Comparison of ENCODE assay signal across 2 cellular contexts in the genomic region with DNA sequence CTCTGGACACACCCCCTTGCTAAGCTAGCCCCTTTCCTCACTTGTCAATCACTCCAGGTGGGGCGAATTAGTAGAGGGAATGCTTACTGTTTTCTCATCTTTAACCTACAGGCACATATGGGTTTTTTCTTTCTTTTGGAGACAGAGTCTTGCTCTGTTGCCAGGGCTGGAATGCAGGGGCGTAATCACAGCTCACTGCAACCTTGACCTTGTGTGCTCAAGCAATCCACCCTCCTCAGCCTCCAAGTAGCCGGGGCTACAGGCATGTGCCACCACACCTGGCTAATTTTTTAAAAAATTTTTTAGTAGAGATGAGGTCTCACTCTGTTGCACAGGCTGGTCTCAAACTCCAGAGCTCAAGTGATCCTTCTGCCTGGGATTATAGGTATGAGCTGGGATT.
TF ChIP-seq lines count a peak whose summit lies in the region.

No MANE protein-coding gene starts in this region.

TF ChIP-seq in GM23338, 12 proteins besides CTCF, POLR2A, EP300 and RAD21 (continues in another document):
- TF ChIP-seq, protein P1, sequence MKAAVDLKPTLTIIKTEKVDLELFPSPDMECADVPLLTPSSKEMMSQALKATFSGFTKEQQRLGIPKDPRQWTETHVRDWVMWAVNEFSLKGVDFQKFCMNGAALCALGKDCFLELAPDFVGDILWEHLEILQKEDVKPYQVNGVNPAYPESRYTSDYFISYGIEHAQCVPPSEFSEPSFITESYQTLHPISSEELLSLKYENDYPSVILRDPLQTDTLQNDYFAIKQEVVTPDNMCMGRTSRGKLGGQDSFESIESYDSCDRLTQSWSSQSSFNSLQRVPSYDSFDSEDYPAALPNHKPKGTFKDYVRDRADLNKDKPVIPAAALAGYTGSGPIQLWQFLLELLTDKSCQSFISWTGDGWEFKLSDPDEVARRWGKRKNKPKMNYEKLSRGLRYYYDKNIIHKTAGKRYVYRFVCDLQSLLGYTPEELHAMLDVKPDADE (IDR thresholded peaks at IDR 0.05) = no peak
- TF ChIP-seq, protein P2, sequence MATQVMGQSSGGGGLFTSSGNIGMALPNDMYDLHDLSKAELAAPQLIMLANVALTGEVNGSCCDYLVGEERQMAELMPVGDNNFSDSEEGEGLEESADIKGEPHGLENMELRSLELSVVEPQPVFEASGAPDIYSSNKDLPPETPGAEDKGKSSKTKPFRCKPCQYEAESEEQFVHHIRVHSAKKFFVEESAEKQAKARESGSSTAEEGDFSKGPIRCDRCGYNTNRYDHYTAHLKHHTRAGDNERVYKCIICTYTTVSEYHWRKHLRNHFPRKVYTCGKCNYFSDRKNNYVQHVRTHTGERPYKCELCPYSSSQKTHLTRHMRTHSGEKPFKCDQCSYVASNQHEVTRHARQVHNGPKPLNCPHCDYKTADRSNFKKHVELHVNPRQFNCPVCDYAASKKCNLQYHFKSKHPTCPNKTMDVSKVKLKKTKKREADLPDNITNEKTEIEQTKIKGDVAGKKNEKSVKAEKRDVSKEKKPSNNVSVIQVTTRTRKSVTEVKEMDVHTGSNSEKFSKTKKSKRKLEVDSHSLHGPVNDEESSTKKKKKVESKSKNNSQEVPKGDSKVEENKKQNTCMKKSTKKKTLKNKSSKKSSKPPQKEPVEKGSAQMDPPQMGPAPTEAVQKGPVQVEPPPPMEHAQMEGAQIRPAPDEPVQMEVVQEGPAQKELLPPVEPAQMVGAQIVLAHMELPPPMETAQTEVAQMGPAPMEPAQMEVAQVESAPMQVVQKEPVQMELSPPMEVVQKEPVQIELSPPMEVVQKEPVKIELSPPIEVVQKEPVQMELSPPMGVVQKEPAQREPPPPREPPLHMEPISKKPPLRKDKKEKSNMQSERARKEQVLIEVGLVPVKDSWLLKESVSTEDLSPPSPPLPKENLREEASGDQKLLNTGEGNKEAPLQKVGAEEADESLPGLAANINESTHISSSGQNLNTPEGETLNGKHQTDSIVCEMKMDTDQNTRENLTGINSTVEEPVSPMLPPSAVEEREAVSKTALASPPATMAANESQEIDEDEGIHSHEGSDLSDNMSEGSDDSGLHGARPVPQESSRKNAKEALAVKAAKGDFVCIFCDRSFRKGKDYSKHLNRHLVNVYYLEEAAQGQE (IDR thresholded peaks at IDR 0.05; ENCODE audit: unreplicated experiment) = no peak
- TF ChIP-seq, protein P3, sequence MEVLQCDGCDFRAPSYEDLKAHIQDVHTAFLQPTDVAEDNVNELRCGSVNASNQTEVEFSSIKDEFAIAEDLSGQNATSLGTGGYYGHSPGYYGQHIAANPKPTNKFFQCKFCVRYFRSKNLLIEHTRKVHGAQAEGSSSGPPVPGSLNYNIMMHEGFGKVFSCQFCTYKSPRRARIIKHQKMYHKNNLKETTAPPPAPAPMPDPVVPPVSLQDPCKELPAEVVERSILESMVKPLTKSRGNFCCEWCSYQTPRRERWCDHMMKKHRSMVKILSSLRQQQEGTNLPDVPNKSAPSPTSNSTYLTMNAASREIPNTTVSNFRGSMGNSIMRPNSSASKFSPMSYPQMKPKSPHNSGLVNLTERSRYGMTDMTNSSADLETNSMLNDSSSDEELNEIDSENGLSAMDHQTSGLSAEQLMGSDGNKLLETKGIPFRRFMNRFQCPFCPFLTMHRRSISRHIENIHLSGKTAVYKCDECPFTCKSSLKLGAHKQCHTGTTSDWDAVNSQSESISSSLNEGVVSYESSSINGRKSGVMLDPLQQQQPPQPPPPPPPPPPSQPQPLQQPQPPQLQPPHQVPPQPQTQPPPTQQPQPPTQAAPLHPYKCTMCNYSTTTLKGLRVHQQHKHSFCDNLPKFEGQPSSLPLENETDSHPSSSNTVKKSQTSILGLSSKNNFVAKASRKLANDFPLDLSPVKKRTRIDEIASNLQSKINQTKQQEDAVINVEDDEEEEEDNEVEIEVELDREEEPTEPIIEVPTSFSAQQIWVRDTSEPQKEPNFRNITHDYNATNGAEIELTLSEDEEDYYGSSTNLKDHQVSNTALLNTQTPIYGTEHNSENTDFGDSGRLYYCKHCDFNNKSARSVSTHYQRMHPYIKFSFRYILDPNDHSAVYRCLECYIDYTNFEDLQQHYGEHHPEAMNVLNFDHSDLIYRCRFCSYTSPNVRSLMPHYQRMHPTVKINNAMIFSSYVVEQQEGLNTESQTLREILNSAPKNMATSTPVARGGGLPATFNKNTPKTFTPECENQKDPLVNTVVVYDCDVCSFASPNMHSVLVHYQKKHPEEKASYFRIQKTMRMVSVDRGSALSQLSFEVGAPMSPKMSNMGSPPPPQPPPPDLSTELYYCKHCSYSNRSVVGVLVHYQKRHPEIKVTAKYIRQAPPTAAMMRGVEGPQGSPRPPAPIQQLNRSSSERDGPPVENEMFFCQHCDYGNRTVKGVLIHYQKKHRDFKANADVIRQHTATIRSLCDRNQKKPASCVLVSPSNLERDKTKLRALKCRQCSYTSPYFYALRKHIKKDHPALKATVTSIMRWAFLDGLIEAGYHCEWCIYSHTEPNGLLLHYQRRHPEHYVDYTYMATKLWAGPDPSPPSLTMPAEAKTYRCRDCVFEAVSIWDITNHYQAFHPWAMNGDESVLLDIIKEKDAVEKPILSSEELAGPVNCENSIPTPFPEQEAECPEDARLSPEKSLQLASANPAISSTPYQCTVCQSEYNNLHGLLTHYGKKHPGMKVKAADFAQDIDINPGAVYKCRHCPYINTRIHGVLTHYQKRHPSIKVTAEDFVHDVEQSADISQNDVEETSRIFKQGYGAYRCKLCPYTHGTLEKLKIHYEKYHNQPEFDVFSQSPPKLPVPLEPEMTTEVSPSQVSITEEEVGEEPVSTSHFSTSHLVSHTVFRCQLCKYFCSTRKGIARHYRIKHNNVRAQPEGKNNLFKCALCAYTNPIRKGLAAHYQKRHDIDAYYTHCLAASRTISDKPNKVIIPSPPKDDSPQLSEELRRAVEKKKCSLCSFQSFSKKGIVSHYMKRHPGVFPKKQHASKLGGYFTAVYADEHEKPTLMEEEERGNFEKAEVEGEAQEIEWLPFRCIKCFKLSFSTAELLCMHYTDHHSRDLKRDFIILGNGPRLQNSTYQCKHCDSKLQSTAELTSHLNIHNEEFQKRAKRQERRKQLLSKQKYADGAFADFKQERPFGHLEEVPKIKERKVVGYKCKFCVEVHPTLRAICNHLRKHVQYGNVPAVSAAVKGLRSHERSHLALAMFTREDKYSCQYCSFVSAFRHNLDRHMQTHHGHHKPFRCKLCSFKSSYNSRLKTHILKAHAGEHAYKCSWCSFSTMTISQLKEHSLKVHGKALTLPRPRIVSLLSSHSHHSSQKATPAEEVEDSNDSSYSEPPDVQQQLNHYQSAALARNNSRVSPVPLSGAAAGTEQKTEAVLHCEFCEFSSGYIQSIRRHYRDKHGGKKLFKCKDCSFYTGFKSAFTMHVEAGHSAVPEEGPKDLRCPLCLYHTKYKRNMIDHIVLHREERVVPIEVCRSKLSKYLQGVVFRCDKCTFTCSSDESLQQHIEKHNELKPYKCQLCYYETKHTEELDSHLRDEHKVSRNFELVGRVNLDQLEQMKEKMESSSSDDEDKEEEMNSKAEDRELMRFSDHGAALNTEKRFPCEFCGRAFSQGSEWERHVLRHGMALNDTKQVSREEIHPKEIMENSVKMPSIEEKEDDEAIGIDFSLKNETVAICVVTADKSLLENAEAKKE (CRISPR knock-in tag; IDR thresholded peaks at IDR 0.05) = no peak
- no peak for TF ChIP-seq ZNF114 (CRISPR knock-in tag; IDR thresholded peaks at IDR 0.05)
- TF ChIP-seq STAT1 (IDR thresholded peaks at IDR 0.05; ENCODE audit: unreplicated experiment) = no peak
- no peak for TF ChIP-seq NANOG (IDR thresholded peaks at IDR 0.05; ENCODE audit: borderline replicate concordance)
- TF ChIP-seq EZH2 (IDR thresholded peaks at IDR 0.05; ENCODE audit: low read depth, unreplicated experiment) = no peak
- TF ChIP-seq EZH2phosphoT487 (IDR thresholded peaks at IDR 0.05; ENCODE audit: unreplicated experiment) = no peak
- no peak for TF ChIP-seq POLR2AphosphoS5 (IDR thresholded peaks at IDR 0.05; ENCODE audit: low read depth)
- no peak for TF ChIP-seq CREB1 (CRISPR knock-in tag; IDR thresholded peaks at IDR 0.05; ENCODE audit: low read depth)

TF ChIP-seq in HepG2, 621 proteins besides CTCF, POLR2A, EP300 and RAD21 (continued from another document):
- no peak for TF ChIP-seq KDM5B (CRISPR knock-in tag; IDR thresholded peaks at IDR 0.05; ENCODE audit: borderline replicate concordance)
- TF ChIP-seq, protein P4, sequence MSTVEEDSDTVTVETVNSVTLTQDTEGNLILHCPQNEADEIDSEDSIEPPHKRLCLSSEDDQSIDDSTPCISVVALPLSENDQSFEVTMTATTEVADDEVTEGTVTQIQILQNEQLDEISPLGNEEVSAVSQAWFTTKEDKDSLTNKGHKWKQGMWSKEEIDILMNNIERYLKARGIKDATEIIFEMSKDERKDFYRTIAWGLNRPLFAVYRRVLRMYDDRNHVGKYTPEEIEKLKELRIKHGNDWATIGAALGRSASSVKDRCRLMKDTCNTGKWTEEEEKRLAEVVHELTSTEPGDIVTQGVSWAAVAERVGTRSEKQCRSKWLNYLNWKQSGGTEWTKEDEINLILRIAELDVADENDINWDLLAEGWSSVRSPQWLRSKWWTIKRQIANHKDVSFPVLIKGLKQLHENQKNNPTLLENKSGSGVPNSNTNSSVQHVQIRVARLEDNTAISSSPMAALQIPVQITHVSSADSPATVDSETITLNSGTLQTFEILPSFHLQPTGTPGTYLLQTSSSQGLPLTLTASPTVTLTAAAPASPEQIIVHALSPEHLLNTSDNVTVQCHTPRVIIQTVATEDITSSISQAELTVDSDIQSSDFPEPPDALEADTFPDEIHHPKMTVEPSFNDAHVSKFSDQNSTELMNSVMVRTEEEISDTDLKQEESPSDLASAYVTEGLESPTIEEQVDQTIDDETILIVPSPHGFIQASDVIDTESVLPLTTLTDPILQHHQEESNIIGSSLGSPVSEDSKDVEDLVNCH (CRISPR knock-in tag; IDR thresholded peaks at IDR 0.05) = no peak
- TF ChIP-seq SMC3 (IDR thresholded peaks at IDR 0.05; ENCODE audit: low read length) = no peak
- TF ChIP-seq PCBP2 (optimal IDR thresholded peaks at IDR 0.05; ENCODE audit: low read depth, low read length, poor library complexity, severe bottlenecking) = no peak
- no peak for TF ChIP-seq CHD4 (IDR thresholded peaks at IDR 0.05; ENCODE audit: borderline replicate concordance, low read length)
- no peak for TF ChIP-seq ZNF20 (CRISPR knock-in tag; IDR thresholded peaks at IDR 0.05)
- no peak for TF ChIP-seq TBX2 (CRISPR knock-in tag; IDR thresholded peaks at IDR 0.05; ENCODE audit: borderline replicate concordance)
- no peak for TF ChIP-seq EEA1 (CRISPR knock-in tag; IDR thresholded peaks at IDR 0.05; ENCODE audit: borderline replicate concordance)
- TF ChIP-seq ZSCAN25 (CRISPR knock-in tag; IDR thresholded peaks at IDR 0.05) = no peak
- TF ChIP-seq, protein P5, sequence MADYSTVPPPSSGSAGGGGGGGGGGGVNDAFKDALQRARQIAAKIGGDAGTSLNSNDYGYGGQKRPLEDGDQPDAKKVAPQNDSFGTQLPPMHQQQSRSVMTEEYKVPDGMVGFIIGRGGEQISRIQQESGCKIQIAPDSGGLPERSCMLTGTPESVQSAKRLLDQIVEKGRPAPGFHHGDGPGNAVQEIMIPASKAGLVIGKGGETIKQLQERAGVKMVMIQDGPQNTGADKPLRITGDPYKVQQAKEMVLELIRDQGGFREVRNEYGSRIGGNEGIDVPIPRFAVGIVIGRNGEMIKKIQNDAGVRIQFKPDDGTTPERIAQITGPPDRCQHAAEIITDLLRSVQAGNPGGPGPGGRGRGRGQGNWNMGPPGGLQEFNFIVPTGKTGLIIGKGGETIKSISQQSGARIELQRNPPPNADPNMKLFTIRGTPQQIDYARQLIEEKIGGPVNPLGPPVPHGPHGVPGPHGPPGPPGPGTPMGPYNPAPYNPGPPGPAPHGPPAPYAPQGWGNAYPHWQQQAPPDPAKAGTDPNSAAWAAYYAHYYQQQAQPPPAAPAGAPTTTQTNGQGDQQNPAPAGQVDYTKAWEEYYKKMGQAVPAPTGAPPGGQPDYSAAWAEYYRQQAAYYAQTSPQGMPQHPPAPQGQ (CRISPR knock-in tag; IDR thresholded peaks at IDR 0.05; ENCODE audit: borderline replicate concordance) = no peak
- TF ChIP-seq ZNF749 (CRISPR knock-in tag; IDR thresholded peaks at IDR 0.05; ENCODE audit: borderline replicate concordance) = no peak
- no peak for TF ChIP-seq ZBTB21 (CRISPR knock-in tag; IDR thresholded peaks at IDR 0.05)
- no peak for TF ChIP-seq FOXM1 (CRISPR knock-in tag; IDR thresholded peaks at IDR 0.05)
- TF ChIP-seq GLI4 (CRISPR knock-in tag; IDR thresholded peaks at IDR 0.05; ENCODE audit: borderline replicate concordance) = no peak
